ENCODE assay signal across 23 cellular contexts in the genomic region with DNA sequence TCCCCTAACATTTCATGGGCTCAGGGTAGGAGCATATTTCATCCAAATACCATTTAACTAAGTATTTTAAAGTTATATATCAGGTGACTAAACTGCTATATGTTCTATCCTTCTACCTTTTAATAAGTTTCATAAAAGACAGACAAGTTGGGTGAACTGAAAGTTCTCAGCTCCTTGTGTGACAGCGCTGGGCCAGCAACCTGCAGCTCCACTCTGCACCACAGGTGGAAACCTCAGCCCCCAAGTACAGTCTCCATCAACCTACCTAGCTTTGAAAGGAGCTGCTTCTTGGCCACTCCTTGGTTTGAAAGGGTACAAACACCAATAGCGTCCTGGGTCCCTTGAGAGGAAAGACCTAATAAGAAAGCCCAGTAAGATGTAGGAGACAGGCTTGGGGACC.
"Had no signal": no experiment of that assay in that cellular context is flagged by ENCODE, and none has a peak within 500 bp of the region (broad histone marks: within the 10 kb centered on the region; RNA-seq: fewer than 3 reads in every experiment).

No MANE protein-coding gene starts in this region.

- DNase-seq: activated CD4-positive, alpha-beta T cell treated with anti-CD3 and anti-CD28 coated beads for 36 hours; activated CD4-positive, CD25-positive, alpha-beta regulatory T cell; activated CD8-positive, alpha-beta memory T cell treated with anti-CD3 and anti-CD28 coated beads, Interleukin-2, amount 10 ng/mL, durations not matched to agents 7 days and 5 days; activated CD8-positive, alpha-beta T cell treated with anti-CD3 and anti-CD28 coated beads, Interleukin-2, amount 10 ng/mL, durations not matched to agents 7 days and 5 days; activated naive CD8-positive, alpha-beta T cell treated with anti-CD3 and anti-CD28 coated beads, Interleukin-2, amount 50 U/mL, for 24 hours; activated T-cell treated with anti-CD3 and anti-CD28 coated beads, Interleukin-2, amount 50 U/mL, for 48 hours; amygdala; central memory CD4-positive, alpha-beta T cell; foreskin keratinocyte; islet precursor cell; naive thymus-derived CD8-positive, alpha-beta T cell; occipital lobe; small intestine; stimulated activated CD4-positive, alpha-beta T cell treated with anti-CD3 and anti-CD28 coated beads, Interleukin-1b, Interleukin-23, amount 100 ng/mL, for 48 hours; stimulated activated CD4-positive, alpha-beta T cell treated with anti-CD3 and anti-CD28 coated beads, Interleukin-4, amount 100 ng/mL, for 4 hours; stimulated activated CD8-positive, alpha-beta memory T cell treated with anti-CD3 and anti-CD28 coated beads, Interleukin-4, amount 100 ng/mL, for 48 hours; stomach; T-helper 1 cell; transverse colon had no signal

- H3K4me2 ChIP-seq: hepatocyte had no signal

- H3K4me1 ChIP-seq: breast epithelium, esophagus muscularis mucosa, foreskin keratinocyte, parathyroid adenoma, stomach, transverse colon had no signal

- H3K9me3 ChIP-seq: breast epithelium, esophagus muscularis mucosa, stomach, transverse colon had no signal

- H3K4me3 ChIP-seq: breast epithelium, esophagus muscularis mucosa, hepatocyte, stomach, transverse colon had no signal

- H3K27ac ChIP-seq: foreskin keratinocyte, hepatocyte, parathyroid adenoma, stomach, transverse colon had no signal

- H3K9ac ChIP-seq: parathyroid adenoma had no signal

- H3K36me3 ChIP-seq: breast epithelium, esophagus muscularis mucosa, stomach, transverse colon had no signal

- H3K79me2 ChIP-seq: hepatocyte, parathyroid adenoma had no signal

- H2AFZ ChIP-seq: hepatocyte, parathyroid adenoma had no signal

- H3K27me3 ChIP-seq: breast epithelium, esophagus muscularis mucosa, foreskin keratinocyte, hepatocyte, stomach, transverse colon had no signal
